Comparison of ENCODE assay signal across 19 cellular contexts in genomic region chr21:22585558-22585957, GRCh38.
DNase-seq lines count a peak whose midpoint lies in the region; ATAC-seq and TF ChIP-seq lines count a peak whose summit lies in the region.
"Had no signal": no experiment of that assay in that cellular context is flagged by ENCODE, and none has a peak within 500 bp of the region (broad histone marks: within the 10 kb centered on the region; RNA-seq: fewer than 3 reads in every experiment).

No MANE protein-coding gene starts in this region.

- DNase-seq in SKM-1 treated with dmso at 0.1 percent for 144 hours (lab: John Stamatoyannopoulos, UW; ENCODE audit: unreplicated experiment) (peak; percentile 46), SKM-1 (lab: John Stamatoyannopoulos, UW; ENCODE audit: unreplicated experiment) (no peak), NCI-H69 (lab: John Stamatoyannopoulos, UW) (peak; percentile 57), OCI-LY7 (ENCODE audit: low spot score) (peak; percentile 76), endodermal cell (no peak), nephron progenitor cell (no peak)
- DNase-seq: Caco-2, HFFc6, MG63, NCI-H1436 treated with DMSO at 0.1 percent for 48 hours, NCI-H2081 treated with DMSO at 0.1 percent for 48 hours, NCI-H345, NCI-H526 treated with DMSO at 0.1 percent for 48 hours, OCI-M1, T-helper 17 cell had no signal

- H3K9me3 Mint-ChIP-seq in endodermal cell (no peaks in the 10 kb centered on the region), nephron progenitor cell (no peaks in the 10 kb centered on the region)

- CTCF ChIA-PET in OCI-LY7 (lab: Charles Lee; ENCODE audit: unreplicated experiment), result no interaction called here

- H3K27ac Mint-ChIP-seq in endodermal cell, result no peak overlapping the region
- H3K27ac Mint-ChIP-seq in nephron progenitor cell, result no peak overlapping the region
- H3K27ac Mint-ChIP-seq: HFFc6, T-helper 17 cell had no signal

- H3K27me3 Mint-ChIP-seq in endodermal cell (ENCODE audit: insufficient read depth), result no peaks in the 10 kb centered on the region
- no peaks in the 10 kb centered on the region for H3K27me3 Mint-ChIP-seq in nephron progenitor cell (ENCODE audit: low read depth, poor library complexity)
- H3K27me3 Mint-ChIP-seq: T-helper 17 cell had no signal

- no peak for TF ChIP-seq CTCF in OCI-LY7 (conservative IDR thresholded peaks at IDR 0.05; ENCODE audit: low read length)
- no peak for TF ChIP-seq CTCF in endodermal cell (conservative IDR thresholded peaks at IDR 0.05)
- no peak for TF ChIP-seq CTCF in nephron progenitor cell (IDR thresholded peaks at IDR 0.05)

- H3K4me3 ChIP-seq in OCI-LY7 (ENCODE audit: low read depth, low read length, poor library complexity, severe bottlenecking) (no peak overlapping the region), endodermal cell (ENCODE audit: low read length) (no peak overlapping the region)
- H3K4me3 ChIP-seq: MG63, SK-N-MC had no signal

- ATAC-seq in HG02981 (IDR thresholded peaks at IDR 0.05; ENCODE audit: unreplicated experiment), result no peak
- ATAC-seq in GM19328 (IDR thresholded peaks at IDR 0.05; ENCODE audit: unreplicated experiment), result no peak
- ATAC-seq: T-helper 17 cell had no signal

- no peaks in the 10 kb centered on the region for H4K20me1 ChIP-seq in OCI-LY7 (ENCODE audit: insufficient read depth, low read length)

- intact Hi-C loops in OCI-LY7 (cut with micrococcal nuclease; ENCODE audit: unreplicated experiment), result no loop called here

- POLR2A ChIA-PET in OCI-LY7 (lab: Charles Lee), result interaction anchor here (0.5 to 0.7 kb wide), 2 partner anchors 844 to 911 kb away, joined by 3 read pairs; no protein-coding TSS in a partner anchor

- peak overlapping the region; percentile 37; the same call in 1 of the 2 replicates for H3K4me2 ChIP-seq in OCI-LY7 (ENCODE audit: low read length)

- no peak overlapping the region for H3K9ac ChIP-seq in endodermal cell (ENCODE audit: extremely low read depth, low read length, poor library complexity, severe bottlenecking)

- H3K36me3 Mint-ChIP-seq in endodermal cell (ENCODE audit: low read depth) (no peaks in the 10 kb centered on the region), nephron progenitor cell (ENCODE audit: low read depth) (no peaks in the 10 kb centered on the region)

- H3K9me2 ChIP-seq in OCI-LY7 (ENCODE audit: insufficient read depth, low read length), result no peaks in the 10 kb centered on the region

- H3K4me3 Mint-ChIP-seq in endodermal cell, result no peak overlapping the region
- H3K4me3 Mint-ChIP-seq in nephron progenitor cell, result no peak overlapping the region
- H3K4me3 Mint-ChIP-seq: HFFc6, T-helper 17 cell had no signal

- H3K36me3 ChIP-seq in OCI-LY7 (ENCODE audit: insufficient read depth, low read length) (no peaks in the 10 kb centered on the region), endodermal cell (ENCODE audit: control insufficient read depth, insufficient read depth, low read length) (no peaks in the 10 kb centered on the region)
- H3K36me3 ChIP-seq: MG63 had no signal

- H3K27me3 ChIP-seq in endodermal cell (ENCODE audit: control insufficient read depth, insufficient read depth, low read length, poor library complexity, severe bottlenecking), result no peaks in the 10 kb centered on the region
- H3K27me3 ChIP-seq: MG63 had no signal

- H3K27ac ChIP-seq in OCI-LY7 (ENCODE audit: low read depth, low read length, poor library complexity, severe bottlenecking), result peak overlapping the region; percentile 80
- no peak overlapping the region for H3K27ac ChIP-seq in endodermal cell (ENCODE audit: low read depth, low read length)
- H3K27ac ChIP-seq: RWPE1, SK-N-MC had no signal

- BruUV-seq in OCI-LY7 (replicated peaks; lab: Mats Ljungman, UMichigan), result no TSS peak

- no peak overlapping the region for H2AFZ ChIP-seq in OCI-LY7 (ENCODE audit: low read length)

- peaks cover 31% of the 10 kb centered on the region; the same call in 1 of the 2 replicates for H3K9me3 ChIP-seq in OCI-LY7 (ENCODE audit: low read length)
- no peaks in the 10 kb centered on the region for H3K9me3 ChIP-seq in endodermal cell (ENCODE audit: control insufficient read depth, low read length)
- H3K9me3 ChIP-seq: Caco-2, MG63 had no signal

- H3K79me2 ChIP-seq in OCI-LY7 (ENCODE audit: insufficient read depth, low read depth, low read length), result no peaks in the 10 kb centered on the region

- WGBS in endodermal cell (ENCODE audit: insufficient coverage in 1 of 2, insufficient read length in 1 of 2), 2 experiments, result 98 to 100% methylated on average over 1 to 3 of the region's 4 CpGs

- H3K4me1 ChIP-seq in OCI-LY7 (ENCODE audit: insufficient read depth, low read length, poor library complexity, severe bottlenecking) (peaks cover 24% of the 10 kb centered on the region), endodermal cell (ENCODE audit: control insufficient read depth, insufficient read depth, low read length) (no peaks in the 10 kb centered on the region)
- H3K4me1 ChIP-seq: Caco-2 had no signal

- H3K4me1 Mint-ChIP-seq in endodermal cell (peaks cover 3% of the 10 kb centered on the region), nephron progenitor cell (no peaks in the 10 kb centered on the region)
- H3K4me1 Mint-ChIP-seq: T-helper 17 cell had no signal

Comparison
In these comparisons a context has a peak if more than half of its experiments do, and no peak if none do; other contexts are left out.
1. DNase-seq: peak in SKM-1 treated with dmso at 0.1 percent for 144 hours (single experiment), NCI-H69 (single experiment) and OCI-LY7 (single experiment); none in SKM-1 (single experiment), endodermal cell (single experiment) and nephron progenitor cell (single experiment).